1 cellular context compared by ENCODE assay signal in genomic region chr9:98241357-98242104, GRCh38.
TF ChIP-seq lines count a peak whose summit lies in the region.

No MANE protein-coding gene starts in this region.

TF ChIP-seq in H1, 55 proteins besides CTCF, POLR2A, EP300 and RAD21:
- TF ChIP-seq GTF2F1 (IDR thresholded peaks at IDR 0.05; ENCODE audit: borderline replicate concordance, low read depth, low read length) (no peak), USF2 (IDR thresholded peaks at IDR 0.05; ENCODE audit: low read length) (no peak), NANOG (IDR thresholded peaks at IDR 0.05; ENCODE audit: insufficient read depth, low read depth, low read length, poor library complexity, severe bottlenecking) (no peak), FOSL1 (IDR thresholded peaks at IDR 0.05; ENCODE audit: insufficient read depth, low read depth, low read length) (no peak), ASH2L (IDR thresholded peaks at IDR 0.05; ENCODE audit: low read length) (no peak), TBP (IDR thresholded peaks at IDR 0.05; ENCODE audit: low read depth, low read length) (no peak)
